2 cellular contexts compared by ENCODE assay signal in genomic region chr3:30626443-30627181, GRCh38.
A peak's percentile ranks its signal among the peaks of the same experiment; 100 is the strongest.
TF ChIP-seq lines count a peak whose summit lies in the region.

No MANE protein-coding gene starts in this region.

TF ChIP-seq in HCT116, 20 proteins besides CTCF, POLR2A, EP300 and RAD21 (continued from another document):
- peak; percentile 50; the same call in 1 of the 2 replicates for TF ChIP-seq ATF3 (IDR thresholded peaks at IDR 0.05)
- no peak for TF ChIP-seq SIN3A (IDR thresholded peaks at IDR 0.05; ENCODE audit: low read depth)
- no peak for TF ChIP-seq ZNF274 (IDR thresholded peaks at IDR 0.05; ENCODE audit: low read depth, low read length)
- peak; percentile 70; the same call in 1 of the 2 replicates for TF ChIP-seq SP1 (IDR thresholded peaks at IDR 0.05; ENCODE audit: low read depth)
- TF ChIP-seq CBX3 (IDR thresholded peaks at IDR 0.05; ENCODE audit: low read depth): no peak
- TF ChIP-seq ZBTB33 (IDR thresholded peaks at IDR 0.05; ENCODE audit: extremely low read depth, insufficient replicate concordance, low read length): no peak
- peak; percentile 75 for TF ChIP-seq JUND (IDR thresholded peaks at IDR 0.05)
- no peak for TF ChIP-seq SRF (IDR thresholded peaks at IDR 0.05; ENCODE audit: low read depth)
- TF ChIP-seq MAX (IDR thresholded peaks at IDR 0.05): peak; percentile 53; the same call in 1 of the 2 replicates
- TF ChIP-seq EGR1 (IDR thresholded peaks at IDR 0.05; ENCODE audit: low read depth): no peak
- no peak for TF ChIP-seq YY1 (IDR thresholded peaks at IDR 0.05; ENCODE audit: extremely low read depth, insufficient replicate concordance, low read depth, low read length)
- no peak for TF ChIP-seq EZH2 (IDR thresholded peaks at IDR 0.05)
- TF ChIP-seq TCF7L2 (IDR thresholded peaks at IDR 0.05; ENCODE audit: borderline replicate concordance, extremely low read depth, insufficient read depth, insufficient read length): peak; percentile 11
- no peak; the same call in 1 of the 2 replicates for TF ChIP-seq POLR2AphosphoS5 (IDR thresholded peaks at IDR 0.05; ENCODE audit: low read depth, low read length)
- peak; percentile 74 for TF ChIP-seq CEBPB (IDR thresholded peaks at IDR 0.05; ENCODE audit: low read depth)
- TF ChIP-seq ZFX (IDR thresholded peaks at IDR 0.05): no peak
- TF ChIP-seq EZH2phosphoT487 (IDR thresholded peaks at IDR 0.05; ENCODE audit: borderline replicate concordance): no peak

TF ChIP-seq in WTC11, 78 proteins besides CTCF, POLR2A, EP300 and RAD21 (continued from another document):
- no peak for TF ChIP-seq E2F4 (CRISPR knock-in tag; IDR thresholded peaks at IDR 0.05; ENCODE audit: borderline replicate concordance, low read depth)
- TF ChIP-seq ATF6 (CRISPR knock-in tag; IDR thresholded peaks at IDR 0.05): no peak
- no peak for TF ChIP-seq ZNF532 (CRISPR knock-in tag; IDR thresholded peaks at IDR 0.05; ENCODE audit: borderline replicate concordance)
TF ChIP-seq in WTC11: peak in this region for 0.
